14 cellular contexts compared by ENCODE assay signal in the genomic region with DNA sequence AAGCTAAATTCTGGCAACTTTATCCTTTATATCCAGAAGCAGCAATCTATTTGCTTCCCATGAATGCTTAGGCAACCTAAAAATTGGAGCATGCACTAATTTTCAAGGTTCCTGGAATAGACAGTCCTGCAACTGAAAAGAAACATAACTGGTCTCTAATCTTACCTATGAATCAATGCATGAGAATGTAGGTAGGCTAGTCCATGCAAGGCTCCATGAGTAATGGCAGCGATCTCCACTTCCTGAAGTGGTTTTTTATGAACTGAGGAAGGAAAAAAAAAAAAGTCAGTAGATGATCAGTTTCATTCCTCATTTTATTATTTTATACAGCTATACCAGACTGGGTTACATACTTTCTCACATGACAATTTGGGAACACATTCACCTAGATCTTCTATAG.
DNase-seq lines count a peak whose midpoint lies in the region; ATAC-seq, FAIRE-seq and TF ChIP-seq lines count a peak whose summit lies in the region.
"Had no signal": no experiment of that assay in that cellular context is flagged by ENCODE, and none has a peak within 500 bp of the region (broad histone marks: within the 10 kb centered on the region; RNA-seq: fewer than 3 reads in every experiment).

No MANE protein-coding gene starts in this region.

- FAIRE-seq in GM12892 (lab: Jason Lieb, UNC) (peak; percentile 17), keratinocyte (lab: Jason Lieb, UNC) (peak; percentile 96)
- FAIRE-seq: D721Med had no signal

- intact Hi-C loops in activated B cell treated with CpG ODN at 0.5 μM for 24 hours (cut with micrococcal nuclease) (loop anchor here (1.0 to 5.0 kb wide), 5 partner anchors 34 to 138 kb away; partner anchors contain the start of genes SUDS3 and TAOK3), lower leg skin (cut with DNase I; ENCODE audit: low total_unique reads) (no loop called here)

- no peaks in the 10 kb centered on the region for H3K27me3 ChIP-seq in keratinocyte (ENCODE audit: control insufficient read depth, extremely low read depth, insufficient read depth, low read length)
- H3K27me3 ChIP-seq: body of pancreas, gastroesophageal sphincter, sigmoid colon had no signal

- H3K9me3 ChIP-seq in keratinocyte (ENCODE audit: control insufficient read depth, low read depth, low read length) = no peaks in the 10 kb centered on the region
- H3K9me3 ChIP-seq: body of pancreas, gastroesophageal sphincter, sigmoid colon had no signal

- TF ChIP-seq CTCF in activated B cell treated with CpG ODN at 0.5 μM for 24 hours (IDR thresholded peaks at IDR 0.05) (no peak), keratinocyte (optimal IDR thresholded peaks at IDR 0.05 in 1 of 3, IDR thresholded peaks at IDR 0.05 in 1 of 3, conservative IDR thresholded peaks at IDR 0.05 in 1 of 3; ENCODE audit: extremely low read depth in 1 of 3, insufficient read depth in 2 of 3, low read length in 3 of 3) (no peak), lower leg skin (IDR thresholded peaks at IDR 0.05) (no peak)

- no peak for TF ChIP-seq POLR2A in GM12892 (IDR thresholded peaks at IDR 0.05; ENCODE audit: low read depth, low read length)
- TF ChIP-seq POLR2A in lower leg skin (IDR thresholded peaks at IDR 0.05) = no peak

- DNase-seq in AG08395 (ENCODE audit: low spot score) = peak; percentile 6
- DNase-seq in GM12892 (ENCODE audit: insufficient read length) = no peak
- no peak for DNase-seq in activated B cell treated with CpG ODN at 0.5 μM for 24 hours
- DNase-seq in keratinocyte (ENCODE audit: low read depth, low spot score) = peak; percentile 38
- DNase-seq in NCI-H1105 (lab: John Stamatoyannopoulos, UW) = no peak
- DNase-seq in lower leg skin (ENCODE audit: low spot score in 2 of 2) = no peak
- no peak for DNase-seq in NCI-H2107 (lab: John Stamatoyannopoulos, UW)
- DNase-seq: activated CD4-positive, alpha-beta T cell treated with anti-CD3 and anti-CD28 coated beads, Interleukin-2, amount 50 U/mL, for 1 hour; body of pancreas; SHP77 treated with DMSO at 0.1 percent for 48 hours; sigmoid colon had no signal

- peaks cover 45% of the 10 kb centered on the region for H3K4me1 Mint-ChIP-seq in activated B cell treated with CpG ODN at 0.5 μM for 24 hours

- H2AFZ ChIP-seq in keratinocyte (ENCODE audit: control insufficient read depth, low read length) = peak overlapping the region; percentile 77

- peak overlapping the region; percentile 86 for H3K27ac Mint-ChIP-seq in activated B cell treated with CpG ODN at 0.5 μM for 24 hours

- no peaks in the 10 kb centered on the region for H3K79me2 ChIP-seq in keratinocyte (ENCODE audit: control insufficient read depth, insufficient read depth, low read length)

- H3K4me3 Mint-ChIP-seq in activated B cell treated with CpG ODN at 0.5 μM for 24 hours = peak overlapping the region; percentile 32

- no peaks in the 10 kb centered on the region for H4K20me1 ChIP-seq in keratinocyte (ENCODE audit: control insufficient read depth, extremely low read depth, insufficient read depth, low read length)

- peak overlapping the region; percentile 80 for H3K4me2 ChIP-seq in keratinocyte (ENCODE audit: control insufficient read depth, extremely low read depth, insufficient read depth, low read depth, low read length)

- POLR2A ChIA-PET in activated B cell treated with CpG ODN at 0.5 μM for 24 hours (lab: Charles Lee) = interaction anchor here (1.1 to 3.5 kb wide), 4 partner anchors 119 to 138 kb away, joined by 4 to 18 read pairs (median 8); partner anchors contain the start of genes SUDS3 and TAOK3

- dilution Hi-C loops in keratinocyte (cut with MboI; ENCODE audit: extremely low pct_ligation_motif_present, low sequenced_read_pairs) = no loop called here

- WGBS in lower leg skin, 2 donors = 27 to 45% methylated on average over 1 of the region's 1 CpG

- H3K36me3 Mint-ChIP-seq in activated B cell treated with CpG ODN at 0.5 μM for 24 hours (ENCODE audit: low read depth) = peaks cover 35% of the 10 kb centered on the region

- H3K36me3 ChIP-seq in keratinocyte (ENCODE audit: control insufficient read depth in 2 of 2, extremely low read depth in 1 of 2, insufficient read depth in 2 of 2, low read length in 2 of 2) = peaks cover 0 to 16% of the 10 kb centered on the region in 2 experiments

- no peak for ATAC-seq in activated B cell treated with CpG ODN at 0.5 μM for 24 hours (ENCODE audit: low read depth)
- ATAC-seq in GM19351 (IDR thresholded peaks at IDR 0.05; ENCODE audit: unreplicated experiment) = no peak
- ATAC-seq: body of pancreas, gastroesophageal sphincter had no signal

- CTCF ChIA-PET in activated B cell treated with CpG ODN at 0.5 μM for 24 hours (lab: Charles Lee) = interaction anchor here (1.2 to 2.1 kb wide), 3 partner anchors 122 to 140 kb away, joined by 4 to 8 read pairs (median 4); partner anchors contain the start of gene SUDS3

- no peaks in the 10 kb centered on the region for H3K9me1 ChIP-seq in keratinocyte (ENCODE audit: control insufficient read depth, extremely low read depth, insufficient read depth, low read length)

- peak overlapping the region; percentile 86 for H3K27ac ChIP-seq in keratinocyte (ENCODE audit: control insufficient read depth, insufficient read depth, low read length)
- H3K27ac ChIP-seq: body of pancreas, gastroesophageal sphincter, sigmoid colon had no signal

- peak overlapping the region; percentile 39 for H3K9ac ChIP-seq in keratinocyte (ENCODE audit: control insufficient read depth, extremely low read depth, insufficient read depth, low read length)

- peaks cover 36% of the 10 kb centered on the region for H3K4me1 ChIP-seq in keratinocyte (ENCODE audit: control insufficient read depth, extremely low read depth, insufficient read depth, low read length)
- H3K4me1 ChIP-seq: body of pancreas, gastroesophageal sphincter, sigmoid colon had no signal

- H3K4me3 ChIP-seq in keratinocyte (ENCODE audit: control insufficient read depth in 2 of 3, extremely low read depth in 1 of 3, insufficient read depth in 2 of 3, low read depth in 1 of 3, low read length in 3 of 3) = peak overlapping the region in 2 of 3 experiments; percentile 17 to 32
- H3K4me3 ChIP-seq in lower leg skin (ENCODE audit: low read depth, poor library complexity, severe bottlenecking) = no peak overlapping the region
- H3K4me3 ChIP-seq: body of pancreas, gastroesophageal sphincter, sigmoid colon had no signal

- no peaks in the 10 kb centered on the region for H3K27me3 Mint-ChIP-seq in activated B cell treated with CpG ODN at 0.5 μM for 24 hours

- H3K9me3 Mint-ChIP-seq in activated B cell treated with CpG ODN at 0.5 μM for 24 hours = no peaks in the 10 kb centered on the region

Comparison
In these comparisons a context has a peak if more than half of its experiments do, and no peak if none do; other contexts are left out.
1. DNase-seq: peak in AG08395 (single experiment) and keratinocyte (single experiment); none in GM12892 (single experiment), activated B cell treated with CpG ODN at 0.5 μM for 24 hours (single experiment), NCI-H1105 (single experiment), lower leg skin (0 of 2) and NCI-H2107 (single experiment).